In genomic region chr20:24646331-24646730, GRCh38 we compare ENCODE assay signal across 14 cellular contexts.
"Had no signal": no experiment of that assay in that cellular context is flagged by ENCODE, and none has a peak within 500 bp of the region (broad histone marks: within the 10 kb centered on the region; RNA-seq: fewer than 3 reads in every experiment).

No MANE protein-coding gene starts in this region.

- H3K27ac Mint-ChIP-seq: activated B cell treated with CpG ODN at 0.5 μM for 24 hours; activated CD4-positive, alpha-beta memory T cell treated with anti-CD3 and anti-CD28 coated beads, Interleukin-2, amount 10 ng/mL, durations not matched to agents 7 days and 5 days; activated CD8-positive, alpha-beta memory T cell treated with anti-CD3 and anti-CD28 coated beads, Interleukin-2, amount 10 ng/mL, durations not matched to agents 7 days and 5 days; activated naive CD8-positive, alpha-beta T cell treated with anti-CD3 and anti-CD28 coated beads, Interleukin-2, amount 10 ng/mL, durations not matched to agents 7 days and 5 days; stimulated activated naive CD8-positive, alpha-beta T cell treated with anti-CD3 and anti-CD28 coated beads, Interleukin-15, Interleukin-2, amounts not matched to agents 100 ng/mL and 50 ng/mL, for 24 hours; T-helper 2 cell treated with Interferon-gamma antibody and Interleukin-4, amounts not matched to agents 5 μg/mL and 100 μg/mL, for 36 hours had no signal

- H3K4me2 ChIP-seq: hepatocyte had no signal

- H3K4me3 Mint-ChIP-seq: activated B cell treated with CpG ODN at 0.5 μM for 24 hours; activated CD4-positive, alpha-beta memory T cell treated with anti-CD3 and anti-CD28 coated beads, Interleukin-2, amount 10 ng/mL, durations not matched to agents 7 days and 5 days; activated CD8-positive, alpha-beta memory T cell treated with anti-CD3 and anti-CD28 coated beads, Interleukin-2, amount 10 ng/mL, durations not matched to agents 7 days and 5 days; activated naive CD8-positive, alpha-beta T cell treated with anti-CD3 and anti-CD28 coated beads, Interleukin-2, amount 10 ng/mL, durations not matched to agents 7 days and 5 days; stimulated activated naive CD8-positive, alpha-beta T cell treated with anti-CD3 and anti-CD28 coated beads, Interleukin-15, Interleukin-2, amounts not matched to agents 100 ng/mL and 50 ng/mL, for 24 hours; T-helper 2 cell treated with Interferon-gamma antibody and Interleukin-4, amounts not matched to agents 5 μg/mL and 100 μg/mL, for 36 hours had no signal

- H3K9me3 ChIP-seq: upper lobe of left lung had no signal

- ATAC-seq: activated CD8-positive, alpha-beta memory T cell treated with anti-CD3 and anti-CD28 coated beads, Interleukin-2, amount 10 ng/mL, durations not matched to agents 7 days and 5 days; lower lobe of right lung had no signal

- H3K4me1 ChIP-seq: lower lobe of right lung, upper lobe of left lung had no signal

- H3K4me3 ChIP-seq: dorsolateral prefrontal cortex, hepatocyte, lower lobe of right lung, upper lobe of left lung had no signal

- DNase-seq: activated B cell treated with CpG ODN at 0.5 μM for 24 hours; activated CD4-positive, alpha-beta memory T cell treated with anti-CD3 and anti-CD28 coated beads, Interleukin-2, amount 10 ng/mL, durations not matched to agents 7 days and 5 days; activated CD4-positive, alpha-beta T cell treated with anti-CD3 and anti-CD28 coated beads for 48 hours; activated CD8-positive, alpha-beta memory T cell treated with anti-CD3 and anti-CD28 coated beads, Interleukin-2, amount 10 ng/mL, durations not matched to agents 7 days and 5 days; activated naive CD8-positive, alpha-beta T cell treated with anti-CD3 and anti-CD28 coated beads, Interleukin-2, amount 10 ng/mL, durations not matched to agents 7 days and 5 days; caudate nucleus; lower lobe of right lung; occipital lobe; stimulated activated CD4-positive, alpha-beta T cell treated with anti-CD3 and anti-CD28 coated beads, Interleukin-2, amount 100 ng/mL, for 24 hours; upper lobe of left lung had no signal

- H3K27me3 ChIP-seq: dorsolateral prefrontal cortex, hepatocyte, upper lobe of left lung had no signal

- H3K4me1 Mint-ChIP-seq: activated CD4-positive, alpha-beta memory T cell treated with anti-CD3 and anti-CD28 coated beads, Interleukin-2, amount 10 ng/mL, durations not matched to agents 7 days and 5 days; activated CD8-positive, alpha-beta memory T cell treated with anti-CD3 and anti-CD28 coated beads, Interleukin-2, amount 10 ng/mL, durations not matched to agents 7 days and 5 days had no signal

- H3K27ac ChIP-seq: hepatocyte, lower lobe of right lung, upper lobe of left lung had no signal

- H2AFZ ChIP-seq: hepatocyte had no signal

- H3K36me3 ChIP-seq: lower lobe of right lung, upper lobe of left lung had no signal

- H3K9me3 Mint-ChIP-seq: activated B cell treated with CpG ODN at 0.5 μM for 24 hours; activated CD4-positive, alpha-beta memory T cell treated with anti-CD3 and anti-CD28 coated beads, Interleukin-2, amount 10 ng/mL, durations not matched to agents 7 days and 5 days; activated naive CD8-positive, alpha-beta T cell treated with anti-CD3 and anti-CD28 coated beads, Interleukin-2, amount 10 ng/mL, durations not matched to agents 7 days and 5 days; stimulated activated naive CD8-positive, alpha-beta T cell treated with anti-CD3 and anti-CD28 coated beads, Interleukin-15, Interleukin-2, amounts not matched to agents 100 ng/mL and 50 ng/mL, for 24 hours; T-helper 2 cell treated with Interferon-gamma antibody and Interleukin-4, amounts not matched to agents 5 μg/mL and 100 μg/mL, for 36 hours had no signal

- H3K79me2 ChIP-seq: hepatocyte had no signal
